ENCODE assay signal across 6 cellular contexts in genomic region chr17:4858880-4859260, GRCh38. TPM values are rescaled to one million over a fixed set of nuclear protein-coding genes. Genes with fewer than 3 reads are reported as not detected.
DNase-seq lines count a peak whose midpoint lies in the region; ATAC-seq and TF ChIP-seq lines count a peak whose summit lies in the region.

No MANE protein-coding gene starts in this region.

- H3K36me3 Mint-ChIP-seq in nephron progenitor cell (ENCODE audit: low read depth), result peaks cover 33% of the 10 kb centered on the region

- no peak overlapping the region for H3K4me3 ChIP-seq in ectodermal cell (ENCODE audit: insufficient read depth, low read depth, low read length)

- peaks cover 38% of the 10 kb centered on the region for H3K4me1 ChIP-seq in ectodermal cell (ENCODE audit: control insufficient read depth, insufficient read depth, low read length)

- TF ChIP-seq CTCF in nephron progenitor cell (IDR thresholded peaks at IDR 0.05) (no peak), GM10248 (IDR thresholded peaks at IDR 0.05; ENCODE audit: control extremely low read depth, extremely low read depth, low read depth, missing control alignments) (no peak)

- H3K4me3 Mint-ChIP-seq in nephron progenitor cell, result peak overlapping the region; percentile 65

- ATAC-seq in GM21526 (IDR thresholded peaks at IDR 0.05; ENCODE audit: low FRiP score, unreplicated experiment) (no peak), GM18520 (IDR thresholded peaks at IDR 0.05; ENCODE audit: unreplicated experiment) (no peak)

- peak overlapping the region; percentile 43 for H3K27ac Mint-ChIP-seq in nephron progenitor cell

- peaks cover 5% of the 10 kb centered on the region for H3K9me3 Mint-ChIP-seq in nephron progenitor cell

- WGBS in ectodermal cell, 2 experiments, result 25 to 27% methylated on average over 5 of the region's 5 CpGs

- H3K4me1 Mint-ChIP-seq in nephron progenitor cell, result peaks cover 57% of the 10 kb centered on the region

- peak overlapping the region; percentile 74 for H3K27ac ChIP-seq in ectodermal cell (ENCODE audit: insufficient read depth, low read depth, low read length, poor library complexity, severe bottlenecking)

- H3K36me3 ChIP-seq in ectodermal cell (ENCODE audit: control insufficient read depth, insufficient read depth, low read length), result no peaks in the 10 kb centered on the region

- POLR2A ChIA-PET in GM10248 (lab: Yijun Ruan, JAX), result no interaction called here

- CTCF ChIA-PET in GM10248 (lab: Yijun Ruan, JAX), result interaction anchor here (0.7 kb wide), 1 partner anchor 9 kb away, joined by 3 read pairs; no protein-coding TSS in a partner anchor

- H3K27me3 ChIP-seq in ectodermal cell (ENCODE audit: control insufficient read depth, insufficient read depth, low read length, poor library complexity, severe bottlenecking), result no peaks in the 10 kb centered on the region

- H3K9me3 ChIP-seq in ectodermal cell (ENCODE audit: control insufficient read depth, low read length), result no peaks in the 10 kb centered on the region

- DNase-seq in GM03348 (ENCODE audit: low spot score), result peak; percentile 50
- no peak for DNase-seq in nephron progenitor cell
- DNase-seq in GM10248 (ENCODE audit: extremely low spot score), result no peak

- H3K27me3 Mint-ChIP-seq in nephron progenitor cell (ENCODE audit: low read depth, poor library complexity), result no peaks in the 10 kb centered on the region

RNA-seq across cellular contexts. Expression of gene MINK1, which starts 25.7 kb away (rescaled TPM):
- polyA plus RNA-seq in ectodermal cell (2013, experiment 1 of 4), result 63.6 TPM
- polyA plus RNA-seq in ectodermal cell (2013, experiment 2 of 4), result 61.8 TPM
- polyA plus RNA-seq in ectodermal cell (2013, experiment 3 of 4), result 40.1 TPM
- 44.1 TPM for polyA plus RNA-seq in ectodermal cell (2013, experiment 4 of 4)

RNA-seq across cellular contexts. Expression of gene C17orf107, which starts 40.5 kb away (rescaled TPM):
- polyA plus RNA-seq in ectodermal cell (2013, experiment 1 of 4), result 1.4 TPM
- 2.0 TPM for polyA plus RNA-seq in ectodermal cell (2013, experiment 2 of 4)
- polyA plus RNA-seq in ectodermal cell (2013, experiment 3 of 4), result 1.4 TPM
- polyA plus RNA-seq in ectodermal cell (2013, experiment 4 of 4), result 1.5 TPM

RNA-seq across cellular contexts. Expression of gene CHRNE, which starts 44.0 kb away (rescaled TPM):
- polyA plus RNA-seq in ectodermal cell (2013, experiment 1 of 4), result 0.44 TPM
- polyA plus RNA-seq in ectodermal cell (2013, experiment 2 of 4), result 0.41 TPM
- 0.43 TPM for polyA plus RNA-seq in ectodermal cell (2013, experiment 3 of 4)
- 0.24 TPM for polyA plus RNA-seq in ectodermal cell (2013, experiment 4 of 4)

RNA-seq across cellular contexts. Expression of gene PLD2, which starts 51.9 kb away (rescaled TPM):
- polyA plus RNA-seq in ectodermal cell (2013, experiment 1 of 4), result 53.5 TPM
- 60.4 TPM for polyA plus RNA-seq in ectodermal cell (2013, experiment 2 of 4)
- 38.1 TPM for polyA plus RNA-seq in ectodermal cell (2013, experiment 3 of 4)
- polyA plus RNA-seq in ectodermal cell (2013, experiment 4 of 4), result 40.8 TPM
